ENCODE assay signal across 26 cellular contexts in genomic region chr20:16606468-16606867, GRCh38. TPM values are rescaled to one million over a fixed set of nuclear protein-coding genes. Genes with fewer than 3 reads are reported as not detected.
A peak's percentile ranks its signal among the peaks of the same experiment; 100 is the strongest.
DNase-seq lines count a peak whose midpoint lies in the region; ATAC-seq, FAIRE-seq and TF ChIP-seq lines count a peak whose summit lies in the region.
"Had no signal": no experiment of that assay in that cellular context is flagged by ENCODE, and none has a peak within 500 bp of the region (broad histone marks: within the 10 kb centered on the region; RNA-seq: fewer than 3 reads in every experiment).

No MANE protein-coding gene starts in this region.

- no peaks in the 10 kb centered on the region for H4K20me1 ChIP-seq in GM23248 (ENCODE audit: insufficient read depth)
- H4K20me1 ChIP-seq in hepatocyte (ENCODE audit: insufficient read depth, poor library complexity, severe bottlenecking): no peaks in the 10 kb centered on the region
- H4K20me1 ChIP-seq: BLaER1 treated with 17β-estradiol and CSF1 and Interleukin-3, amounts not matched to agents 10 nM and 100 nM had no signal

- H3K4me3 ChIP-seq in GM23248 (no peak overlapping the region), bronchial epithelial cell (ENCODE audit: low read depth, low read length) (no peak overlapping the region), hepatocyte (no peak overlapping the region), transverse colon (no peak overlapping the region)
- H3K4me3 ChIP-seq: A549; BLaER1 treated with 17β-estradiol and CSF1 and Interleukin-3, amounts not matched to agents 10 nM and 100 nM; GM12878; GM23338; HAP-1 had no signal

- no peak for TF ChIP-seq EP300 in transverse colon (IDR thresholded peaks at IDR 0.05; ENCODE audit: low read depth)

- H3K9me3 ChIP-seq in GM23248 (ENCODE audit: low read depth) (no peaks in the 10 kb centered on the region), hepatocyte (ENCODE audit: low read depth) (no peaks in the 10 kb centered on the region), transverse colon (no peaks in the 10 kb centered on the region)
- H3K9me3 ChIP-seq: A549, BE2C, HAP-1 had no signal

- TF ChIP-seq POLR2A in transverse colon (IDR thresholded peaks at IDR 0.05): no peak

- H3K9ac ChIP-seq in GM23248: no peak overlapping the region
- H3K9ac ChIP-seq: BLaER1 treated with 17β-estradiol and CSF1 and Interleukin-3, amounts not matched to agents 10 nM and 100 nM had no signal

- intact Hi-C loops in transverse colon (cut with DNase I; ENCODE audit: low total_unique reads): no loop called here

- H2AFZ ChIP-seq in GM23248 (no peak overlapping the region), hepatocyte (no peak overlapping the region)
- H2AFZ ChIP-seq: GM23338 had no signal

- H3F3A ChIP-seq in GM23248 (ENCODE audit: insufficient read depth): no peaks in the 10 kb centered on the region

- H3K27me3 ChIP-seq in GM23248 (replicated peaks; ENCODE audit: insufficient read depth) (no peaks in the 10 kb centered on the region), bronchial epithelial cell (ENCODE audit: control insufficient read depth, insufficient read depth, low read length) (no peaks in the 10 kb centered on the region), hepatocyte (no peaks in the 10 kb centered on the region), transverse colon (no peaks in the 10 kb centered on the region)
- H3K27me3 ChIP-seq: BE2C; BLaER1 treated with 17β-estradiol and CSF1 and Interleukin-3, amounts not matched to agents 10 nM and 100 nM had no signal

- no peak for ATAC-seq in HG02970 (IDR thresholded peaks at IDR 0.05; ENCODE audit: low FRiP score, unreplicated experiment)
- ATAC-seq: A549, GM12878, GM23338 had no signal

- H3K36me3 ChIP-seq in GM23248 (ENCODE audit: low read depth) (no peaks in the 10 kb centered on the region), bronchial epithelial cell (ENCODE audit: control insufficient read depth, insufficient read depth, low read length) (no peaks in the 10 kb centered on the region), hepatocyte (replicated peaks; ENCODE audit: insufficient read depth, low read depth) (no peaks in the 10 kb centered on the region), transverse colon (no peaks in the 10 kb centered on the region)
- H3K36me3 ChIP-seq: BE2C; BLaER1 treated with 17β-estradiol and CSF1 and Interleukin-3, amounts not matched to agents 10 nM and 100 nM; HAP-1 had no signal

- in situ Hi-C loops in GM23248 (cut with MboI): no loop called here
- in situ Hi-C loops in transverse colon (cut with MboI; ENCODE audit: low pct_ligation_motif_present in 1 of 4, low pct_unique_long_range_greater_than_20kb in 1 of 4, low sequenced_read_pairs in 3 of 4): no loop called here

- H3K4me1 ChIP-seq in GM23248 (ENCODE audit: insufficient read depth): no peaks in the 10 kb centered on the region
- peaks cover 26% of the 10 kb centered on the region for H3K4me1 ChIP-seq in hepatocyte (ENCODE audit: insufficient read depth)
- H3K4me1 ChIP-seq in transverse colon: peaks cover 7 to 38% (median 14%) of the 10 kb centered on the region in 4 donors
- H3K4me1 ChIP-seq: A549, BE2C, HAP-1 had no signal

- FAIRE-seq in bronchial epithelial cell (lab: Jason Lieb, UNC): peak; percentile 40
- FAIRE-seq: A549, D721Med, GM12878, GM19239, H54 had no signal

- H3K27ac ChIP-seq in GM23248 (no peak overlapping the region), hepatocyte (peak overlapping the region; percentile 82), transverse colon (peak overlapping the region in 3 of 4 donors; percentile 75 to 78 (median 77))
- H3K27ac ChIP-seq: A549; BLaER1 treated with 17β-estradiol and CSF1 and Interleukin-3, amounts not matched to agents 10 nM and 100 nM had no signal

- H3K79me2 ChIP-seq in GM23248 (ENCODE audit: insufficient read depth): no peaks in the 10 kb centered on the region
- H3K79me2 ChIP-seq in hepatocyte: no peaks in the 10 kb centered on the region

- H3K9me2 ChIP-seq in GM23248 (ENCODE audit: insufficient read depth) (no peaks in the 10 kb centered on the region), hepatocyte (replicated peaks; ENCODE audit: insufficient read depth) (no peaks in the 10 kb centered on the region)

- 26 to 54% methylated on average over 3 of the region's 3 CpGs for WGBS in GM23248 (ENCODE audit: low coverage in 1 of 2, low lambda C conversion rate in 2 of 2, missing lambda C conversion rate in 2 of 2), 2 experiments
- 92% methylated on average over 3 of the region's 3 CpGs for WGBS in hepatocyte (ENCODE audit: low lambda C conversion rate, missing lambda C conversion rate)
- 100% methylated on average over 3 of the region's 3 CpGs; no CpG with 5 or more reads in 1 of the 2 donors for WGBS in transverse colon (ENCODE audit: low coverage in 1 of 2), 2 donors

- TF ChIP-seq CTCF in bronchial epithelial cell (IDR thresholded peaks at IDR 0.05; ENCODE audit: insufficient read depth, low read length, severe bottlenecking): no peak
- no peak for TF ChIP-seq CTCF in hepatocyte (IDR thresholded peaks at IDR 0.05; ENCODE audit: poor library complexity)
- TF ChIP-seq CTCF in transverse colon (IDR thresholded peaks at IDR 0.05): no peak

- DNase-seq in GM23248 (peak; percentile 4), bronchial epithelial cell (ENCODE audit: low read depth) (no peak), hepatocyte (ENCODE audit: low spot score) (no peak), transverse colon (no peak), NCI-H226 (no peak), nucleus accumbens (lab: John Stamatoyannopoulos, UW) (no peak)
- DNase-seq: 8988T; ACHN; AML-193; BE2C; CD4-positive, alpha-beta T cell; CD8-positive, alpha-beta memory T cell; DMS 273 treated with DMSO at 0.1 percent for 48 hours; DMS79; EL; GDM1; HFFc6 had no signal

- no peak overlapping the region for H3K4me2 ChIP-seq in GM23248 (ENCODE audit: unreplicated experiment)
- H3K4me2 ChIP-seq in hepatocyte: no peak overlapping the region
- H3K4me2 ChIP-seq: A549; BLaER1 treated with 17β-estradiol and CSF1 and Interleukin-3, amounts not matched to agents 10 nM and 100 nM; GM23338 had no signal

RNA-seq across cellular contexts. Expression of gene KIF16B, which starts 33.2 kb away (rescaled TPM):
- 1.7 and 3.9 TPM in 2 replicates for total RNA-seq in GM23248 (2014; rRNA removed; shearing (Covaris generic))
- polyA plus RNA-seq in GM23248 (2016; fragmentation: Nextera tagmentation; extraction: Ambion mirVana): 2.6 and 3.0 TPM in 2 replicates
- total RNA-seq in bronchial epithelial cell: 19.0 and 21.1 TPM in 2 replicates
- total RNA-seq in hepatocyte: 18.3 and 21.8 TPM in 2 replicates
- 8.5 and 9.3 TPM in 2 replicates for polyA plus RNA-seq in hepatocyte
- total RNA-seq in transverse colon: 100 to 1,000 TPM in 1 of 4 donors, 10 to 100 TPM in 3; 82.7 to 154 (median 90.1) TPM
